ENCODE assay signal across 30 cellular contexts in the genomic region with DNA sequence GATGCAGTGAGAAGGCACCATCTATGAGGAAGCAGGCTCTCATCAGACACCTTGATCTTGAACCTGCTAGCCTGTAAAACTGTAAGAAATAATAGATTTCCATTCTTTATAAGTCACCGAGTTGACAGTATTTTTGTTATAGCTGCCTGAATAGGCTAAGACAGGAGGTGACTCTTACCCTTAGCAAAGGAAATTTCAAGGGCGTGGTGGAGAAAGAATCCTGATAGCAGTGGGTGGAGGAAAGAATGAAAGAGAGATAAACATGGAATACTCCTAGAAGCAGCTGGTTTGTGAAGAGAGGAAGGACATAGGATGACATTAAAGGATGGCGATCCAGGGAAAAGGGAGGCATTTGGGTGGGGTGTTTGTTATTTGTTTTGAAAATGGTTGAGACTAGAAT. TPM values are rescaled to one million over a fixed set of nuclear protein-coding genes. Genes with fewer than 3 reads are reported as not detected.
DNase-seq lines count a peak whose midpoint lies in the region; ATAC-seq, FAIRE-seq and TF ChIP-seq lines count a peak whose summit lies in the region.
"Had no signal": no experiment of that assay in that cellular context is flagged by ENCODE, and none has a peak within 500 bp of the region (broad histone marks: within the 10 kb centered on the region; RNA-seq: fewer than 3 reads in every experiment).

No MANE protein-coding gene starts in this region.

- H3K27me3 Mint-ChIP-seq in Caco-2 (ENCODE audit: insufficient read depth, unreplicated experiment) = no peaks in the 10 kb centered on the region
- H3K27me3 Mint-ChIP-seq in central memory CD8-positive, alpha-beta T cell = no peaks in the 10 kb centered on the region
- H3K27me3 Mint-ChIP-seq in naive thymus-derived CD4-positive, alpha-beta T cell = no peaks in the 10 kb centered on the region
- no peaks in the 10 kb centered on the region for H3K27me3 Mint-ChIP-seq in T-helper 2 cell treated with Interferon-gamma antibody and Interleukin-4, amounts not matched to agents 5 μg/mL and 100 μg/mL, for 36 hours (ENCODE audit: low read depth)
- H3K27me3 Mint-ChIP-seq: stimulated activated naive CD8-positive, alpha-beta T cell treated with anti-CD3 and anti-CD28 coated beads, Interleukin-15, amount 100 ng/mL, for 72 hours had no signal

- H3K4me3 Mint-ChIP-seq in Caco-2 (ENCODE audit: unreplicated experiment) = peak overlapping the region; percentile 46
- H3K4me3 Mint-ChIP-seq in central memory CD8-positive, alpha-beta T cell = no peak overlapping the region
- H3K4me3 Mint-ChIP-seq in naive thymus-derived CD4-positive, alpha-beta T cell = no peak overlapping the region
- H3K4me3 Mint-ChIP-seq in T-helper 2 cell treated with Interferon-gamma antibody and Interleukin-4, amounts not matched to agents 5 μg/mL and 100 μg/mL, for 36 hours = no peak overlapping the region
- H3K4me3 Mint-ChIP-seq: activated CD8-positive, alpha-beta T cell treated with anti-CD3 and anti-CD28 coated beads, Interleukin-2, amount 10 ng/mL, durations not matched to agents 7 days and 5 days; brain; stimulated activated naive CD8-positive, alpha-beta T cell treated with anti-CD3 and anti-CD28 coated beads, Interleukin-15, amount 100 ng/mL, for 72 hours had no signal

- no peak for FAIRE-seq in A549 (lab: Jason Lieb, UNC)
- FAIRE-seq: keratinocyte, RCC 7860 had no signal

- H3K4me1 ChIP-seq in A549 (peaks cover 25% of the 10 kb centered on the region), Caco-2 (peaks cover 26% of the 10 kb centered on the region), ovary (ENCODE audit: insufficient read depth) (no peaks in the 10 kb centered on the region)
- H3K4me1 ChIP-seq in naive thymus-derived CD4-positive, alpha-beta T cell (ENCODE audit: control insufficient read depth in 2 of 2, insufficient read depth in 2 of 2, low read length in 2 of 2) = no peaks in the 10 kb centered on the region
- H3K4me1 ChIP-seq: adrenal gland, prostate gland, sigmoid colon, thyroid gland had no signal

- H3K27me3 ChIP-seq in Caco-2 (replicated peaks; ENCODE audit: control insufficient read depth, insufficient read depth, low read length) (no peaks in the 10 kb centered on the region), ovary (no peaks in the 10 kb centered on the region), WERI-Rb-1 (ENCODE audit: insufficient read depth, low read depth, severe bottlenecking) (no peaks in the 10 kb centered on the region)
- H3K27me3 ChIP-seq in naive thymus-derived CD4-positive, alpha-beta T cell (ENCODE audit: control insufficient read depth in 2 of 2, insufficient read depth in 2 of 2, low read length in 2 of 2) = no peaks in the 10 kb centered on the region
- H3K27me3 ChIP-seq: adrenal gland, BLaER1, neutrophil, sigmoid colon, thyroid gland had no signal

- POLR2A ChIA-PET in A549 (lab: Yijun Ruan, JAX) = no interaction called here
- POLR2A ChIA-PET in Caco-2 (lab: Charles Lee) = no interaction called here
- POLR2A ChIA-PET in naive thymus-derived CD4-positive, alpha-beta T cell (lab: Charles Lee) = no interaction called here

- TF ChIP-seq POLR2A in A549 (IDR thresholded peaks at IDR 0.05; ENCODE audit: low read length) (no peak), ovary (IDR thresholded peaks at IDR 0.05) (no peak)

- H3K9me3 Mint-ChIP-seq in Caco-2 (ENCODE audit: unreplicated experiment) = no peaks in the 10 kb centered on the region
- no peaks in the 10 kb centered on the region for H3K9me3 Mint-ChIP-seq in central memory CD8-positive, alpha-beta T cell
- peaks cover 0 to 2% (median 0%) of the 10 kb centered on the region in 11 donors for H3K9me3 Mint-ChIP-seq in naive thymus-derived CD4-positive, alpha-beta T cell
- no peaks in the 10 kb centered on the region for H3K9me3 Mint-ChIP-seq in T-helper 2 cell treated with Interferon-gamma antibody and Interleukin-4, amounts not matched to agents 5 μg/mL and 100 μg/mL, for 36 hours
- H3K9me3 Mint-ChIP-seq: brain; stimulated activated naive CD8-positive, alpha-beta T cell treated with anti-CD3 and anti-CD28 coated beads, Interleukin-15, amount 100 ng/mL, for 72 hours had no signal

- peak in 1 of 2 experiments; percentile 26 for DNase-seq in A549 (ENCODE audit: low read depth in 1 of 2, low spot score in 1 of 2)
- DNase-seq in Caco-2 = no peak
- no peak for DNase-seq in central memory CD8-positive, alpha-beta T cell (ENCODE audit: low spot score in 2 of 2)
- no peak for DNase-seq in naive thymus-derived CD4-positive, alpha-beta T cell
- no peak for DNase-seq in T-helper 2 cell treated with Interferon-gamma antibody and Interleukin-4, amounts not matched to agents 5 μg/mL and 100 μg/mL, for 36 hours (ENCODE audit: low spot score)
- DNase-seq in ovary = no peak
- DNase-seq in WERI-Rb-1 = no peak
- DNase-seq: activated CD8-positive, alpha-beta T cell treated with anti-CD3 and anti-CD28 coated beads, Interleukin-2, amount 10 ng/mL, durations not matched to agents 7 days and 5 days; activated gamma-delta T cell treated with Interleukin-2 at 50 U/mL for 16 hours; adrenal gland; DND-41; glutamatergic neuron; HCEC 1CT; KBM-7; MG63; NCI-H1105 treated with DMSO at 0.1 percent for 48 hours; NCI-H2029 treated with DMSO at 0.1 percent for 48 hours; SIG-M5; sigmoid colon; stimulated activated naive CD8-positive, alpha-beta T cell treated with anti-CD3 and anti-CD28 coated beads, Interleukin-15, amount 100 ng/mL, for 72 hours; thyroid gland had no signal

- CTCF ChIA-PET in A549 (lab: Yijun Ruan, JAX) (interaction anchor here (0.8 kb wide), 1 partner anchor 44 kb away, joined by 3 read pairs; no protein-coding TSS in a partner anchor), Caco-2 (lab: Charles Lee) (interaction anchor here (0.5 kb wide), 1 partner anchor 773 kb away, joined by 5 read pairs; no protein-coding TSS in a partner anchor)
- CTCF ChIA-PET in naive thymus-derived CD4-positive, alpha-beta T cell (lab: Charles Lee) = interaction anchor here (3.2 kb wide), 1 partner anchor 81 kb away, joined by 15 read pairs; no protein-coding TSS in a partner anchor

- no TSS peak for BruUV-seq in Caco-2 (replicated peaks; lab: Mats Ljungman, UMichigan)

- intact Hi-C loops in Caco-2 (cut with micrococcal nuclease; ENCODE audit: unreplicated experiment) = loop anchor here (1.0 kb wide), 1 partner anchor 16 kb away; no protein-coding TSS in a partner anchor
- intact Hi-C loops in naive thymus-derived CD4-positive, alpha-beta T cell (cut with micrococcal nuclease) = no loop called here
- intact Hi-C loops in ovary (cut with DNase I) = loop anchor here in 1 of 4 donors (2.0 kb wide), 1 partner anchor 13 kb away; no protein-coding TSS in a partner anchor

- peaks cover 32% of the 10 kb centered on the region for H3K4me1 Mint-ChIP-seq in Caco-2 (ENCODE audit: low read depth, unreplicated experiment)
- peaks cover 14% of the 10 kb centered on the region for H3K4me1 Mint-ChIP-seq in central memory CD8-positive, alpha-beta T cell
- peaks cover 3 to 21% (median 13%) of the 10 kb centered on the region in 7 donors for H3K4me1 Mint-ChIP-seq in naive thymus-derived CD4-positive, alpha-beta T cell
- peaks cover 2% of the 10 kb centered on the region for H3K4me1 Mint-ChIP-seq in T-helper 2 cell treated with Interferon-gamma antibody and Interleukin-4, amounts not matched to agents 5 μg/mL and 100 μg/mL, for 36 hours (ENCODE audit: low read depth)
- H3K4me1 Mint-ChIP-seq: stimulated activated naive CD8-positive, alpha-beta T cell treated with anti-CD3 and anti-CD28 coated beads, Interleukin-15, amount 100 ng/mL, for 72 hours had no signal

- TF ChIP-seq RAD21 in A549 (conservative IDR thresholded peaks at IDR 0.05 in 1 of 2, IDR thresholded peaks at IDR 0.05 in 1 of 2) = no peak

- no peaks in the 10 kb centered on the region for H3K36me3 ChIP-seq in Caco-2 (ENCODE audit: control insufficient read depth, insufficient read depth, low read length)
- H3K36me3 ChIP-seq in naive thymus-derived CD4-positive, alpha-beta T cell (ENCODE audit: control insufficient read depth in 2 of 3, insufficient read depth in 3 of 3, low read length in 3 of 3) = peaks cover 0 to 33% (median 0%) of the 10 kb centered on the region in 3 experiments
- H3K36me3 ChIP-seq in ovary = no peaks in the 10 kb centered on the region
- H3K36me3 ChIP-seq in WERI-Rb-1 = no peaks in the 10 kb centered on the region
- H3K36me3 ChIP-seq: adrenal gland, BLaER1, MG63, neutrophil, prostate gland, sigmoid colon, thyroid gland had no signal

- TF ChIP-seq EP300 in A549 (IDR thresholded peaks at IDR 0.05) = no peak
- TF ChIP-seq EP300 in ovary (IDR thresholded peaks at IDR 0.05) = no peak

- peak overlapping the region; percentile 58 for H3K27ac Mint-ChIP-seq in Caco-2 (ENCODE audit: unreplicated experiment)
- H3K27ac Mint-ChIP-seq in central memory CD8-positive, alpha-beta T cell (ENCODE audit: low read depth) = peak overlapping the region; percentile 86
- H3K27ac Mint-ChIP-seq in naive thymus-derived CD4-positive, alpha-beta T cell = peak overlapping the region in 6 of 9 donors; percentile 58 to 88 (median 76)
- no peak overlapping the region for H3K27ac Mint-ChIP-seq in T-helper 2 cell treated with Interferon-gamma antibody and Interleukin-4, amounts not matched to agents 5 μg/mL and 100 μg/mL, for 36 hours
- H3K27ac Mint-ChIP-seq: activated CD8-positive, alpha-beta T cell treated with anti-CD3 and anti-CD28 coated beads, Interleukin-2, amount 10 ng/mL, durations not matched to agents 7 days and 5 days had no signal

- H3K27ac ChIP-seq in A549 = peak overlapping the region; percentile 3 to 5; a peak in 1 of 6 replicates
- peak overlapping the region; percentile 41 for H3K27ac ChIP-seq in naive thymus-derived CD4-positive, alpha-beta T cell (ENCODE audit: low read depth, low read length)
- no peak overlapping the region for H3K27ac ChIP-seq in ovary
- H3K27ac ChIP-seq in WERI-Rb-1 = no peak overlapping the region
- H3K27ac ChIP-seq: adrenal gland, BLaER1, neutrophil, prostate gland, sigmoid colon, thyroid gland had no signal

- H3K4me3 ChIP-seq in A549 (no peak overlapping the region), Caco-2 (ENCODE audit: low read depth, low read length) (no peak overlapping the region), ovary (no peak overlapping the region), WERI-Rb-1 (ENCODE audit: low read depth, low read length) (no peak overlapping the region)
- no peak overlapping the region for H3K4me3 ChIP-seq in naive thymus-derived CD4-positive, alpha-beta T cell (ENCODE audit: low read length)
- H3K4me3 ChIP-seq: adrenal gland, BLaER1, MG63, prostate gland, sigmoid colon, thyroid gland had no signal

- H3K9me3 ChIP-seq in A549 = peaks cover 8% of the 10 kb centered on the region; the same call in 1 of the 3 replicates
- H3K9me3 ChIP-seq in Caco-2 = no peaks in the 10 kb centered on the region
- no peaks in the 10 kb centered on the region for H3K9me3 ChIP-seq in naive thymus-derived CD4-positive, alpha-beta T cell (ENCODE audit: control insufficient read depth in 2 of 3, low read length in 3 of 3)
- H3K9me3 ChIP-seq in ovary = no peaks in the 10 kb centered on the region
- no peaks in the 10 kb centered on the region for H3K9me3 ChIP-seq in WERI-Rb-1 (ENCODE audit: severe bottlenecking)
- H3K9me3 ChIP-seq: adrenal gland, BLaER1, neutrophil, prostate gland, sigmoid colon, thyroid gland had no signal

- ATAC-seq in A549 (peak in 1 of 2 experiments; percentile 48; a peak in 3 of 6 replicates), GM19023 (IDR thresholded peaks at IDR 0.05; ENCODE audit: unreplicated experiment) (no peak)
- no peak for ATAC-seq in central memory CD8-positive, alpha-beta T cell (replicated peaks; ENCODE audit: extremely low read depth, poor library complexity, severe bottlenecking)
- no peak for ATAC-seq in naive thymus-derived CD4-positive, alpha-beta T cell
- ATAC-seq: activated CD8-positive, alpha-beta T cell treated with anti-CD3 and anti-CD28 coated beads, Interleukin-2, amount 10 ng/mL, durations not matched to agents 7 days and 5 days; stimulated activated naive CD8-positive, alpha-beta T cell treated with anti-CD3 and anti-CD28 coated beads, Interleukin-15, amount 100 ng/mL, for 72 hours had no signal

- 48% methylated on average over 3 of the region's 3 CpGs for WGBS in A549 (ENCODE audit: missing lambda C conversion rate)
- WGBS in ovary, 3 donors = 34 to 43% (median 37%) methylated on average over 3 of the region's 3 CpGs

- TF ChIP-seq CTCF in A549 (IDR thresholded peaks at IDR 0.05) (no peak), Caco-2 (IDR thresholded peaks at IDR 0.05; ENCODE audit: insufficient read depth in 1 of 2, low read depth in 1 of 2, low read length in 1 of 2, severe bottlenecking in 1 of 2, unreplicated experiment in 1 of 2) (no peak), ovary (IDR thresholded peaks at IDR 0.05) (no peak), WERI-Rb-1 (IDR thresholded peaks at IDR 0.05; ENCODE audit: low read depth, low read length) (no peak)

- H3K36me3 Mint-ChIP-seq in Caco-2 (ENCODE audit: insufficient read depth, unreplicated experiment) = no peaks in the 10 kb centered on the region
- H3K36me3 Mint-ChIP-seq in central memory CD8-positive, alpha-beta T cell (ENCODE audit: insufficient read depth) = peaks cover 15% of the 10 kb centered on the region
- peaks cover 0 to 20% (median 3%) of the 10 kb centered on the region in 5 donors for H3K36me3 Mint-ChIP-seq in naive thymus-derived CD4-positive, alpha-beta T cell
- H3K36me3 Mint-ChIP-seq in T-helper 2 cell treated with Interferon-gamma antibody and Interleukin-4, amounts not matched to agents 5 μg/mL and 100 μg/mL, for 36 hours (ENCODE audit: low read depth) = peaks cover 1% of the 10 kb centered on the region
- H3K36me3 Mint-ChIP-seq: brain had no signal

- peak overlapping the region; percentile 49 for H3K4me2 ChIP-seq in A549
- H3K4me2 ChIP-seq: BLaER1 had no signal

RNA-seq across cellular contexts. Expression of a gene that starts 41.4 kb away (rescaled TPM):
- 7.5 and 8.4 TPM in 2 replicates for polyA plus RNA-seq in A549 (2011; rRNA removed)
- polyA plus RNA-seq in A549 (2012; cell fraction: cytosol; rRNA removed) = 3.5 and 3.8 TPM in 2 replicates
- 9.6 and 13.9 TPM in 2 replicates for polyA plus RNA-seq in A549 (2012; cell fraction: nucleus; rRNA removed)
- polyA plus RNA-seq in A549 (2017; fragmentation: RNase III; extraction: RNeasy Plus Mini Kit Qiagen cat#74134 plus additional on column Dnase treatment) = 0.25 to 0.43 TPM (median 0.25 TPM) in 3 replicates
- 17.8 and 18.3 TPM in 2 replicates for polyA minus RNA-seq in A549 (2011; rRNA and poly(A)+ RNA removed)
- 0.84 and 1.0 TPM in 2 replicates for total RNA-seq in Caco-2 (2022)
- total RNA-seq in naive thymus-derived CD4-positive, alpha-beta T cell = 10 to 100 TPM; 32.1 to 65.7 (median 60.7) TPM
- 10 to 100 TPM; 19.9 to 33.3 TPM for polyA plus RNA-seq in naive thymus-derived CD4-positive, alpha-beta T cell
- 10 to 100 TPM in 1 of 7 donors, 1 to 10 TPM in 3, under 1 TPM in 3; 0.40 to 12.3 (median 1.1) TPM for total RNA-seq in ovary
- polyA plus RNA-seq in ovary = 1 to 10 TPM in 1 of 2 donors, under 1 TPM in 1; 0.34 to 1.3 TPM
- total RNA-seq: chondrocyte, epithelial cell of proximal tubule had no signal

RNA-seq across cellular contexts. Expression of a gene that starts 58.8 kb away (rescaled TPM):
- polyA plus RNA-seq in A549 (2011; rRNA removed) (13.2 and 16.1 TPM in 2 replicates), A549 (2017; fragmentation: RNase III; extraction: RNeasy Plus Mini Kit Qiagen cat#74134 plus additional on column Dnase treatment) (5.2 to 6.0 TPM (median 6.0 TPM) in 3 replicates), ovary (1 to 10 TPM; 5.3 to 6.6 TPM)
- 3.0 and 3.8 TPM in 2 replicates for polyA plus RNA-seq in A549 (2012; cell fraction: cytosol; rRNA removed)
- 2.8 and 3.6 TPM in 2 replicates for polyA plus RNA-seq in A549 (2012; cell fraction: nucleus; rRNA removed)
- 11.6 and 12.0 TPM in 2 replicates for polyA minus RNA-seq in A549 (2011; rRNA and poly(A)+ RNA removed)
- total RNA-seq in Caco-2 (2022) (15.5 and 16.0 TPM in 2 replicates), ovary (10 to 100 TPM; 13.9 to 24.1 (median 20.9) TPM)
- total RNA-seq in naive thymus-derived CD4-positive, alpha-beta T cell = 10 to 100 TPM; 16.7 to 44.3 (median 21.7) TPM
- polyA plus RNA-seq in naive thymus-derived CD4-positive, alpha-beta T cell = 1 to 10 TPM; 5.1 to 6.0 TPM

Comparison
In these comparisons a context has a peak if more than half of its experiments do, and no peak if none do; other contexts are left out.
1. H3K27ac ChIP-seq: peak in A549 (2 of 2) and naive thymus-derived CD4-positive, alpha-beta T cell (single experiment); none in ovary (0 of 2) and WERI-Rb-1 (single experiment).